31 cellular contexts compared by ENCODE assay signal in genomic region chr21:44473915-44474555, GRCh38.
"Had no signal": no experiment of that assay in that cellular context is flagged by ENCODE, and none has a peak within 500 bp of the region (broad histone marks: within the 10 kb centered on the region; RNA-seq: fewer than 3 reads in every experiment).

No MANE protein-coding gene starts in this region.

- H3K4me3 ChIP-seq: adrenal gland, body of pancreas, esophagus squamous epithelium, gastroesophageal sphincter had no signal

- DNase-seq: activated B cell treated with CpG ODN at 0.5 μM for 24 hours; activated CD4-positive, alpha-beta T cell treated with anti-CD3 and anti-CD28 coated beads for 48 hours; activated CD4-positive, alpha-beta T cell treated with anti-CD3 and anti-CD28 coated beads, Interleukin-2, amount 50 U/mL, for 1 hour; activated CD4-positive, alpha-beta T cell treated with anti-CD3 and anti-CD28 coated beads, Interleukin-2, amount 50 U/mL, for 48 hours; activated CD8-positive, alpha-beta memory T cell treated with anti-CD3 and anti-CD28 coated beads for 24 hours; activated CD8-positive, alpha-beta T cell treated with anti-CD3 and anti-CD28 coated beads for 36 hours; activated effector memory CD4-positive, alpha-beta T cell treated with anti-CD3 and anti-CD28 coated beads, Interleukin-2, amount 50 U/mL, for 16 hours; activated naive CD4-positive, alpha-beta T cell treated with anti-CD3 and anti-CD28 coated beads for 36 hours; activated naive CD8-positive, alpha-beta T cell treated with anti-CD3 and anti-CD28 coated beads for 36 hours; activated naive CD8-positive, alpha-beta T cell treated with anti-CD3 and anti-CD28 coated beads, Interleukin-2, amount 50 U/mL, for 24 hours; activated T-cell treated with anti-CD3 and anti-CD28 coated beads, Interleukin-2, amount 50 U/mL, for 48 hours; adrenal gland; amygdala; body of pancreas; caudate nucleus; cortex of kidney; dermis blood vessel endothelial cell; effector CD4-positive, alpha-beta T cell; esophagus squamous epithelium; foreskin melanocyte; T-helper 1 cell; T-helper 17 cell; T1000; WERI-Rb-1 had no signal

- H3K9me3 ChIP-seq: adrenal gland, body of pancreas, esophagus squamous epithelium, gastroesophageal sphincter had no signal

- H3K4me3 Mint-ChIP-seq: activated B cell treated with CpG ODN at 0.5 μM for 24 hours; activated CD8-positive, alpha-beta T cell treated with anti-CD3 and anti-CD28 coated beads for 36 hours; activated naive CD4-positive, alpha-beta T cell treated with anti-CD3 and anti-CD28 coated beads for 36 hours; activated naive CD4-positive, alpha-beta T cell treated with anti-CD3 and anti-CD28 coated beads, Interleukin-2, amount 50 U/mL, for 24 hours; activated naive CD8-positive, alpha-beta T cell treated with anti-CD3 and anti-CD28 coated beads for 36 hours; activated naive CD8-positive, alpha-beta T cell treated with anti-CD3 and anti-CD28 coated beads, Interleukin-2, amount 50 U/mL, for 24 hours; activated T-helper 1 cell treated with anti-CD3 and anti-CD28 coated beads, Interleukin-12 subunit alpha, Interleukin-12 subunit beta, Interleukin-2, Interleukin-4 antibody, amounts not matched to agents 30 ng/mL and 10 ng/mL and 1 ng/mL, durations not matched to agents 14 hours and 24 hours and 36 hours; T-helper 17 cell; T-helper 2 cell treated with Interferon-gamma antibody and Interleukin-4, amounts not matched to agents 5 μg/mL and 100 μg/mL, for 36 hours had no signal

- ATAC-seq: activated CD4-positive, CD25-positive, alpha-beta regulatory T cell treated with anti-CD3 and anti-CD28 coated beads, Interleukin-2, amount 50 U/mL, for 24 hours; activated CD8-positive, alpha-beta T cell treated with anti-CD3 and anti-CD28 coated beads for 36 hours; activated naive CD8-positive, alpha-beta T cell treated with anti-CD3 and anti-CD28 coated beads, Interleukin-2, amount 50 U/mL, for 24 hours; body of pancreas; gastroesophageal sphincter; T-helper 17 cell had no signal

- H3K27me3 Mint-ChIP-seq: activated CD8-positive, alpha-beta T cell treated with anti-CD3 and anti-CD28 coated beads for 36 hours; activated naive CD4-positive, alpha-beta T cell treated with anti-CD3 and anti-CD28 coated beads, Interleukin-2, amount 50 U/mL, for 24 hours; activated naive CD8-positive, alpha-beta T cell treated with anti-CD3 and anti-CD28 coated beads for 36 hours; activated naive CD8-positive, alpha-beta T cell treated with anti-CD3 and anti-CD28 coated beads, Interleukin-2, amount 50 U/mL, for 24 hours; T-helper 17 cell had no signal

- H3K9me3 Mint-ChIP-seq: activated B cell treated with CpG ODN at 0.5 μM for 24 hours; activated CD8-positive, alpha-beta T cell treated with anti-CD3 and anti-CD28 coated beads for 36 hours; activated naive CD4-positive, alpha-beta T cell treated with anti-CD3 and anti-CD28 coated beads for 36 hours; activated naive CD4-positive, alpha-beta T cell treated with anti-CD3 and anti-CD28 coated beads, Interleukin-2, amount 50 U/mL, for 24 hours; activated naive CD8-positive, alpha-beta T cell treated with anti-CD3 and anti-CD28 coated beads for 36 hours; activated naive CD8-positive, alpha-beta T cell treated with anti-CD3 and anti-CD28 coated beads, Interleukin-2, amount 50 U/mL, for 24 hours; activated T-helper 1 cell treated with anti-CD3 and anti-CD28 coated beads, Interleukin-12 subunit alpha, Interleukin-12 subunit beta, Interleukin-2, Interleukin-4 antibody, amounts not matched to agents 30 ng/mL and 10 ng/mL and 1 ng/mL, durations not matched to agents 14 hours and 24 hours and 36 hours; activated T-helper 2 cell treated with anti-CD3 and anti-CD28 coated beads, Interferon-gamma antibody, Interleukin-2, Interleukin-4, amounts not matched to agents 10 μg/mL and 5 μg/mL and 100 μg/mL, durations not matched to agents 14 hours and 24 hours and 36 hours; T-helper 2 cell treated with Interferon-gamma antibody and Interleukin-4, amounts not matched to agents 5 μg/mL and 100 μg/mL, for 36 hours had no signal

- H3K36me3 Mint-ChIP-seq: activated naive CD4-positive, alpha-beta T cell treated with anti-CD3 and anti-CD28 coated beads, Interleukin-2, amount 50 U/mL, for 24 hours; activated naive CD8-positive, alpha-beta T cell treated with anti-CD3 and anti-CD28 coated beads for 36 hours had no signal

- H3K27me3 ChIP-seq: adrenal gland, body of pancreas, esophagus squamous epithelium, gastroesophageal sphincter had no signal

- H3K4me1 Mint-ChIP-seq: activated naive CD8-positive, alpha-beta T cell treated with anti-CD3 and anti-CD28 coated beads for 36 hours; activated naive CD8-positive, alpha-beta T cell treated with anti-CD3 and anti-CD28 coated beads, Interleukin-2, amount 50 U/mL, for 24 hours; T-helper 17 cell had no signal

- H3K27ac Mint-ChIP-seq: activated B cell treated with CpG ODN at 0.5 μM for 24 hours; activated CD8-positive, alpha-beta T cell treated with anti-CD3 and anti-CD28 coated beads for 36 hours; activated naive CD4-positive, alpha-beta T cell treated with anti-CD3 and anti-CD28 coated beads for 36 hours; activated naive CD4-positive, alpha-beta T cell treated with anti-CD3 and anti-CD28 coated beads, Interleukin-2, amount 50 U/mL, for 24 hours; activated naive CD8-positive, alpha-beta T cell treated with anti-CD3 and anti-CD28 coated beads for 36 hours; activated naive CD8-positive, alpha-beta T cell treated with anti-CD3 and anti-CD28 coated beads, Interleukin-2, amount 50 U/mL, for 24 hours; activated T-helper 1 cell treated with anti-CD3 and anti-CD28 coated beads, Interleukin-12 subunit alpha, Interleukin-12 subunit beta, Interleukin-2, Interleukin-4 antibody, amounts not matched to agents 30 ng/mL and 10 ng/mL and 1 ng/mL, durations not matched to agents 14 hours and 24 hours and 36 hours; activated T-helper 2 cell treated with anti-CD3 and anti-CD28 coated beads, Interferon-gamma antibody, Interleukin-2, Interleukin-4, amounts not matched to agents 10 μg/mL and 5 μg/mL and 100 μg/mL, durations not matched to agents 14 hours and 24 hours and 36 hours; T-helper 17 cell; T-helper 2 cell treated with Interferon-gamma antibody and Interleukin-4, amounts not matched to agents 5 μg/mL and 100 μg/mL, for 36 hours had no signal

- H3K36me3 ChIP-seq: adrenal gland, esophagus squamous epithelium, WERI-Rb-1 had no signal

- H3K27ac ChIP-seq: adrenal gland, body of pancreas, epithelial cell of prostate, esophagus squamous epithelium, gastroesophageal sphincter, WERI-Rb-1 had no signal

- H3K4me1 ChIP-seq: adrenal gland, body of pancreas, esophagus squamous epithelium, gastroesophageal sphincter had no signal
